ENCODE assay signal across 10 cellular contexts in the genomic region with DNA sequence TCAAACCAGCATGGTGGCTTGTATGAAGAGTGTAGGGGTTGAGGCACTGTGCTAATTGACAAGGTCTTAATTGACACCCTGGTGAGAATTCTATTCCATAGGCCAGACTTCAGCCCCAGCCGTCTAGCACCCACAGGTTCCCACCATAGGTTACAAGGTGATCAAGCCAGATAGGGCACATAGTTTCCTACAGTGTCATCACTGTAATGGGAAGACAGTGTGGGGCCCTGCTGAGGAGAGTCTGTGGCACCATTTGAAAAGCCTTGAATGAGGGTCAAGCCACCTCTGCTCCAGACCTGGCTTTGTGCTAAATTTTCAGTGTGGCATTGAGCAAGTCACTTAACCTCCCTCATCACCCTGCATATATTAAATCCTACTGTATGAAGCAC. TPM values are rescaled to one million over a fixed set of nuclear protein-coding genes. Genes with fewer than 3 reads are reported as not detected.
DNase-seq lines count a peak whose midpoint lies in the region; ATAC-seq and TF ChIP-seq lines count a peak whose summit lies in the region.
"Had no signal": no experiment of that assay in that cellular context is flagged by ENCODE, and none has a peak within 500 bp of the region (broad histone marks: within the 10 kb centered on the region; RNA-seq: fewer than 3 reads in every experiment).

No MANE protein-coding gene starts in this region.

- no peaks in the 10 kb centered on the region for H3K27me3 Mint-ChIP-seq in neural progenitor cell (ENCODE audit: insufficient read depth, low read depth)

- H2BK120ac ChIP-seq in IMR-90 (ENCODE audit: low read depth, low read length) = no peak overlapping the region

- H2AFZ ChIP-seq in ACC112 (ENCODE audit: low read length, unreplicated experiment) (no peak overlapping the region), IMR-90 (replicated peaks; ENCODE audit: low read length, poor library complexity) (no peak overlapping the region), neural progenitor cell (replicated peaks) (no peak overlapping the region)

- H3K36me3 Mint-ChIP-seq in neural progenitor cell = peaks cover 2% of the 10 kb centered on the region

- dilution Hi-C loops in IMR-90 (cut with HindIII; ENCODE audit: low sequenced_read_pairs, unreplicated experiment) = no loop called here

- H3K9me3 ChIP-seq in IMR-90 (ENCODE audit: control insufficient read depth, insufficient read depth, low read length) = no peaks in the 10 kb centered on the region
- H3K9me3 ChIP-seq in neural progenitor cell (ENCODE audit: low read depth) = no peaks in the 10 kb centered on the region

- no peak overlapping the region for H3K18ac ChIP-seq in IMR-90 (ENCODE audit: low read depth, low read length)

- H3K27ac Mint-ChIP-seq in neural progenitor cell = peak overlapping the region; percentile 98

- TF ChIP-seq CTCF in IMR-90 (conservative IDR thresholded peaks at IDR 0.05; ENCODE audit: low read depth, low read length) (no peak), coronary artery (IDR thresholded peaks at IDR 0.05) (no peak), neural progenitor cell (IDR thresholded peaks at IDR 0.05) (no peak)

- no peak overlapping the region for H3K56ac ChIP-seq in IMR-90 (ENCODE audit: extremely low read depth, insufficient read depth, low read length)

- TF ChIP-seq POLR2A in IMR-90 (IDR thresholded peaks at IDR 0.05; ENCODE audit: low read depth, low read length) = no peak

- H3K9ac ChIP-seq in IMR-90 (ENCODE audit: low read depth, low read length) = no peak overlapping the region
- no peak overlapping the region for H3K9ac ChIP-seq in neural progenitor cell

- H3K79me2 ChIP-seq in ACC112 (ENCODE audit: control insufficient read depth, insufficient read depth, low read length, unreplicated experiment) (peaks cover 18% of the 10 kb centered on the region), neural progenitor cell (ENCODE audit: low read depth) (peaks cover 56% of the 10 kb centered on the region)

- H3K9me3 Mint-ChIP-seq in neural progenitor cell = no peaks in the 10 kb centered on the region

- no peak overlapping the region for H2BK5ac ChIP-seq in IMR-90 (ENCODE audit: low read depth, low read length, poor library complexity, severe bottlenecking)

- peak overlapping the region; percentile 47; the same call in 1 of the 2 replicates for H2BK20ac ChIP-seq in IMR-90 (ENCODE audit: low read depth, low read length)

- H4K91ac ChIP-seq in IMR-90 (ENCODE audit: insufficient read depth, low read depth, low read length) = no peak overlapping the region

- no peaks in the 10 kb centered on the region for H3K27me3 ChIP-seq in ACC112 (ENCODE audit: insufficient read depth, low read length)
- no peaks in the 10 kb centered on the region for H3K27me3 ChIP-seq in IMR-90 (ENCODE audit: control insufficient read depth, insufficient read depth, low read length)
- no peaks in the 10 kb centered on the region for H3K27me3 ChIP-seq in neural progenitor cell

- H3K4me1 Mint-ChIP-seq in neural progenitor cell = peaks cover 76% of the 10 kb centered on the region

- H3K4me1 ChIP-seq in ACC112 (ENCODE audit: control insufficient read depth, insufficient read depth, low read length, unreplicated experiment) (peaks cover 75% of the 10 kb centered on the region), IMR-90 (ENCODE audit: control insufficient read depth, insufficient read depth, low read length) (peaks cover 36% of the 10 kb centered on the region), neural progenitor cell (peaks cover 91% of the 10 kb centered on the region)

- H2AK5ac ChIP-seq in IMR-90 (ENCODE audit: low read depth, low read length) = peak overlapping the region; percentile 36; the same call in 1 of the 2 replicates

- H3K4me3 ChIP-seq in ACC112 (ENCODE audit: low read depth, low read length) (peak overlapping the region; percentile 11; the same call in 1 of the 2 replicates), IMR-90 (ENCODE audit: insufficient read depth, low read depth, low read length) (no peak overlapping the region), coronary artery (no peak overlapping the region), neural progenitor cell (no peak overlapping the region)

- peak overlapping the region; percentile 17; the same call in 1 of the 2 replicates for H3K4ac ChIP-seq in IMR-90 (ENCODE audit: low read depth, low read length)

- in situ Hi-C loops in IMR-90 (cut with MboI; ENCODE audit: low sequenced_read_pairs) = no loop called here

- no peak overlapping the region; a peak in 1 of 4 replicates for H4K8ac ChIP-seq in IMR-90 (ENCODE audit: low read depth in 2 of 2, low read length in 2 of 2)

- H2BK15ac ChIP-seq in IMR-90 (ENCODE audit: low read depth, low read length) = 0 out of 3 replicates have a peak overlapping the region, but pooled peaks have one; percentile 3

- no peak overlapping the region for H3K4me2 ChIP-seq in IMR-90 (ENCODE audit: low read depth, low read length)
- peak overlapping the region; percentile 86 for H3K4me2 ChIP-seq in neural progenitor cell

- intact Hi-C loops in IMR-90 (cut with micrococcal nuclease) = no loop called here

- H3K27ac ChIP-seq in ACC112 (ENCODE audit: low read depth, low read length) = peak overlapping the region; percentile 46; the same call in 1 of the 2 replicates
- H3K27ac ChIP-seq in IMR-90 (ENCODE audit: insufficient read depth, low read length) = no peak overlapping the region
- peak overlapping the region; percentile 85 to 93 for H3K27ac ChIP-seq in coronary artery
- H3K27ac ChIP-seq in neural progenitor cell = peak overlapping the region; percentile 99

- WGBS in IMR-90 (ENCODE audit: extremely low coverage in 2 of 2, insufficient read length in 1 of 2), 2 experiments = no CpG with 5 or more reads among the region's 1 CpG

- CTCF ChIA-PET in IMR-90 (lab: Yijun Ruan, JAX) = no interaction called here

- POLR2A ChIA-PET in IMR-90 (lab: Charles Lee; ENCODE audit: unreplicated experiment) = no interaction called here

- H3K36me3 ChIP-seq in ACC112 (ENCODE audit: insufficient read depth, low read length) (no peaks in the 10 kb centered on the region), IMR-90 (ENCODE audit: control insufficient read depth, insufficient read depth, low read length) (no peaks in the 10 kb centered on the region), neural progenitor cell (no peaks in the 10 kb centered on the region)

- TF ChIP-seq RAD21 in IMR-90 (IDR thresholded peaks at IDR 0.05; ENCODE audit: low read length) = no peak

- H4K5ac ChIP-seq in IMR-90 (ENCODE audit: low read depth, low read length) = no peak overlapping the region

- H3K23ac ChIP-seq in IMR-90 (ENCODE audit: low read depth, low read length) = no peak overlapping the region

- H3K4me3 Mint-ChIP-seq in neural progenitor cell = peak overlapping the region; percentile 12

- no TSS peak for BruUV-seq in IMR-90 (replicated peaks; lab: Mats Ljungman, UMichigan)

- H2AK9ac ChIP-seq in IMR-90 (replicated peaks; ENCODE audit: low read depth, low read length, poor library complexity) = no peak overlapping the region

- ATAC-seq in IMR-90 (ENCODE audit: low read depth) (no peak), HG02870 (IDR thresholded peaks at IDR 0.05; ENCODE audit: unreplicated experiment) (no peak), GM21360 (IDR thresholded peaks at IDR 0.05; ENCODE audit: unreplicated experiment) (no peak)

- no peaks in the 10 kb centered on the region; a peak in 1 of 4 replicates for H3K79me1 ChIP-seq in IMR-90 (ENCODE audit: low read depth in 1 of 2, low read length in 2 of 2)

- H3K9me1 ChIP-seq in IMR-90 (ENCODE audit: insufficient read depth, low read length) = peaks cover 3% of the 10 kb centered on the region

- H4K20me1 ChIP-seq in IMR-90 (ENCODE audit: insufficient read depth, low read length) = peaks cover under 1% of the 10 kb centered on the region; the same call in 1 of the 2 replicates
- peaks cover 66% of the 10 kb centered on the region for H4K20me1 ChIP-seq in neural progenitor cell (ENCODE audit: low read depth)

- H3F3A ChIP-seq in neural progenitor cell (ENCODE audit: low read depth) = peaks cover 76% of the 10 kb centered on the region

- DNase-seq in IMR-90 (no peak), coronary artery (ENCODE audit: low spot score) (no peak), neural progenitor cell (ENCODE audit: low spot score) (no peak), SHP77 treated with DMSO at 0.1 percent for 48 hours (lab: John Stamatoyannopoulos, UW) (no peak)
- no peak for DNase-seq in stimulated activated naive CD4-positive, alpha-beta T cell treated with Interleukin-2 at 50 U/mL for 16 hours (lab: John Stamatoyannopoulos, UW)
- DNase-seq: amniotic stem cell, occipital lobe had no signal

- peak overlapping the region; percentile 35; the same call in 1 of the 2 replicates for H3K14ac ChIP-seq in IMR-90 (replicated peaks; ENCODE audit: low read depth, low read length)

TF ChIP-seq in IMR-90, 13 proteins besides CTCF, POLR2A, EP300 and RAD21 (continues in another document):
- TF ChIP-seq CHD1 (IDR thresholded peaks at IDR 0.05; ENCODE audit: low read depth, low read length) (no peak), CEBPB (IDR thresholded peaks at IDR 0.05; ENCODE audit: low read depth, low read length) (no peak), MXI1 (IDR thresholded peaks at IDR 0.05; ENCODE audit: borderline replicate concordance, low read depth, low read length) (no peak), BHLHE40 (IDR thresholded peaks at IDR 0.05; ENCODE audit: low read depth, low read length) (no peak), MAFK (IDR thresholded peaks at IDR 0.05; ENCODE audit: low read depth, low read length) (no peak), MAZ (IDR thresholded peaks at IDR 0.05; ENCODE audit: borderline replicate concordance, low read depth, low read length) (no peak), NFE2L2 (IDR thresholded peaks at IDR 0.05; ENCODE audit: low read depth, low read length) (no peak), SMC3 (IDR thresholded peaks at IDR 0.05; ENCODE audit: low read depth, low read length) (no peak), FOS (IDR thresholded peaks at IDR 0.05; ENCODE audit: low read depth, low read length) (no peak), RFX5 (IDR thresholded peaks at IDR 0.05; ENCODE audit: low read depth, low read length) (no peak)
- TF ChIP-seq, protein P1, sequence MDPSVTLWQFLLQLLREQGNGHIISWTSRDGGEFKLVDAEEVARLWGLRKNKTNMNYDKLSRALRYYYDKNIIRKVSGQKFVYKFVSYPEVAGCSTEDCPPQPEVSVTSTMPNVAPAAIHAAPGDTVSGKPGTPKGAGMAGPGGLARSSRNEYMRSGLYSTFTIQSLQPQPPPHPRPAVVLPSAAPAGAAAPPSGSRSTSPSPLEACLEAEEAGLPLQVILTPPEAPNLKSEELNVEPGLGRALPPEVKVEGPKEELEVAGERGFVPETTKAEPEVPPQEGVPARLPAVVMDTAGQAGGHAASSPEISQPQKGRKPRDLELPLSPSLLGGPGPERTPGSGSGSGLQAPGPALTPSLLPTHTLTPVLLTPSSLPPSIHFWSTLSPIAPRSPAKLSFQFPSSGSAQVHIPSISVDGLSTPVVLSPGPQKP (IDR thresholded peaks at IDR 0.05; ENCODE audit: borderline replicate concordance, low read depth, low read length) = no peak

RNA-seq across cellular contexts. Expression of a gene that starts 36.2 kb away (rescaled TPM):
- 1.9 and 3.4 TPM in 2 replicates for total RNA-seq in IMR-90 (2012; rRNA removed)
- 1.9 and 2.3 TPM in 2 replicates for polyA plus RNA-seq in IMR-90 (2012; rRNA removed)
- polyA plus RNA-seq in IMR-90 (2012; cell fraction: cytosol; rRNA removed) = 0.58 and 0.78 TPM in 2 replicates
- polyA plus RNA-seq in IMR-90 (2012; cell fraction: nucleus; rRNA removed; ENCODE audit: low replicate concordance) = 1.6 and 7.8 TPM in 2 replicates
- 21.4 and 38.0 TPM in 2 replicates for total RNA-seq in neural progenitor cell (ENCODE audit: low replicate concordance)
